ENCODE assay signal across 11 cellular contexts in the genomic region with DNA sequence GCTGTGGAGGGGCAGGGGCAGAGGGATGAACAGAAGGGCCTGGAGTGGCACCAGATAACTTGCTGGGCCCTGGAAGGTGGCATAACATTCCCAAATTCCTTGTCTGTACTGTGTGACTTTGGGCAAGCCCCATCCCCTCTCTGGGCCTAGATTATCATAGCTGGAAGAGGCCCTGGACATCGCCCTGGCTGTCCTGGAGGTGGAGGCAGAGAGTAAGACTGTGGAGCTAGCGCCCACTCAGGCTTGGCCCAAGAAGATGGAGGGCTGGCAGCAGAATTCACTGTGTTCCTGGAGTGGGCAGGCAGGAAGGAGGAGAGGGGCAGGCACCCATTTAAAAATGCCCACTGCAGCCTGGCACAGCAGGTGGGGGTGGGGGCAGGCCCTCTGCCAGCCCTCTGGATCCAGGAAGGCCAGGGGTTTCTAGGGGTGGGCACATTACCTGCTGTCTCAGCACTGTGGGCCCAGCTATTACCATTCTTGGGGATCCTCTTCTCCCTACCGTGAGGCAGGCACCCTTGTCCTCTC. TPM values are rescaled to one million over a fixed set of nuclear protein-coding genes. Genes with fewer than 3 reads are reported as not detected.
DNase-seq lines count a peak whose midpoint lies in the region; ATAC-seq and TF ChIP-seq lines count a peak whose summit lies in the region.
"Had no signal": no experiment of that assay in that cellular context is flagged by ENCODE, and none has a peak within 500 bp of the region (broad histone marks: within the 10 kb centered on the region; RNA-seq: fewer than 3 reads in every experiment).

No MANE protein-coding gene starts in this region.

- no peak overlapping the region for H3K4me3 ChIP-seq in heart right ventricle
- H3K4me3 ChIP-seq in brain microvascular endothelial cell (ENCODE audit: low read depth, low read length), result no peak overlapping the region
- H3K4me3 ChIP-seq in aorta (ENCODE audit: low read length in 2 of 2), result no peak overlapping the region

- H3K4me1 ChIP-seq in heart right ventricle, result peaks cover 48 to 98% (median 92%) of the 10 kb centered on the region in 9 donors
- H3K4me1 ChIP-seq in aorta (ENCODE audit: control insufficient read depth in 1 of 2, insufficient read depth in 2 of 2, low read length in 2 of 2), result peaks cover 0 to 20% of the 10 kb centered on the region in 2 donors

- H3K36me3 ChIP-seq in heart right ventricle, result peaks cover 0 to 9% (median 0%) of the 10 kb centered on the region in 9 donors
- H3K36me3 ChIP-seq in brain microvascular endothelial cell (replicated peaks), result no peaks in the 10 kb centered on the region
- no peaks in the 10 kb centered on the region for H3K36me3 ChIP-seq in aorta (ENCODE audit: control insufficient read depth in 1 of 2, insufficient read depth in 2 of 2, low read length in 1 of 2)

- peak in 1 of 8 donors; percentile 4 for ATAC-seq in heart right ventricle
- ATAC-seq in aorta (ENCODE audit: low FRiP score), result no peak
- ATAC-seq: natural killer cell treated with Interleukin-12 subunit alpha and Interleukin-12 subunit beta and Interleukin-15 and Interleukin-18, amount 100 ng/mL, for 72 hours had no signal

- TF ChIP-seq CTCF in heart right ventricle (IDR thresholded peaks at IDR 0.05) (peak in 6 of 9 donors; percentile 19 to 52 (median 34)), brain microvascular endothelial cell (IDR thresholded peaks at IDR 0.05; ENCODE audit: low read depth, low read length, missing control alignments) (peak; percentile 82)

- H3K27ac ChIP-seq in heart right ventricle (peak overlapping the region; percentile 28 to 79 (median 57)), brain microvascular endothelial cell (peak overlapping the region; percentile 17), aorta (ENCODE audit: low read depth in 1 of 2, low read length in 2 of 2) (peak overlapping the region; percentile 49 to 72)

- WGBS in heart right ventricle, 2 donors, result 54 to 64% methylated on average over 3 of the region's 3 CpGs
- 3 to 9% methylated on average over 3 of the region's 3 CpGs for WGBS in aorta, 2 donors

- in situ Hi-C loops in brain microvascular endothelial cell (cut with HindIII; ENCODE audit: low pct_ligation_motif_present, low sequenced_read_pairs), result no loop called here

- no peak for DNase-seq in heart right ventricle
- DNase-seq in cardiac septum (ENCODE audit: low spot score), result no peak
- DNase-seq in brain microvascular endothelial cell, result peak; percentile 33
- DNase-seq in left kidney (ENCODE audit: low read depth, low spot score), result peak; percentile 81
- no peak for DNase-seq in aorta
- DNase-seq in activated CD8-positive, alpha-beta memory T cell treated with anti-CD3 and anti-CD28 coated beads for 24 hours, result no peak
- no peak for DNase-seq in NCI-H526 treated with DMSO at 0.1 percent for 48 hours (lab: John Stamatoyannopoulos, UW)
- no peak for DNase-seq in Ammon's horn (ENCODE audit: low spot score)
- DNase-seq: activated naive CD4-positive, alpha-beta T cell treated with anti-CD3 and anti-CD28 coated beads for 36 hours; DMS153 had no signal

- no peaks in the 10 kb centered on the region for H3K27me3 ChIP-seq in heart right ventricle
- no peaks in the 10 kb centered on the region for H3K27me3 ChIP-seq in brain microvascular endothelial cell (replicated peaks)
- no peaks in the 10 kb centered on the region for H3K27me3 ChIP-seq in aorta (ENCODE audit: control insufficient read depth in 1 of 2, insufficient read depth in 2 of 2, low read length in 1 of 2)

- intact Hi-C loops in heart right ventricle (cut with DNase I) (no loop called here), cardiac septum (cut with DNase I) (no loop called here), aorta (cut with DNase I) (no loop called here)

- no peaks in the 10 kb centered on the region for H3K9me3 ChIP-seq in heart right ventricle
- no peaks in the 10 kb centered on the region for H3K9me3 ChIP-seq in aorta (ENCODE audit: control insufficient read depth, low read length)

RNA-seq across cellular contexts. Expression of a gene that starts 22.6 kb away (rescaled TPM):
- total RNA-seq in heart right ventricle (10 to 100 TPM; 39.2 to 67.4 (median 52.2) TPM), cardiac septum (82.6 TPM), aorta (100 to 1,000 TPM; 159 to 201 TPM)
- polyA plus RNA-seq in heart right ventricle (10 to 100 TPM; 38.6 to 44.3 TPM), aorta (100 to 1,000 TPM in 1 of 2 donors, 10 to 100 TPM in 1; 20.5 to 182 TPM)

RNA-seq across cellular contexts. Expression of a gene that starts 45.6 kb away (rescaled TPM):
- total RNA-seq in heart right ventricle (1 to 10 TPM; 1.0 to 9.2 (median 2.7) TPM), cardiac septum (3.8 TPM), aorta (10 to 100 TPM; 11.5 to 13.2 TPM)
- polyA plus RNA-seq in heart right ventricle (1 to 10 TPM; 2.0 to 5.6 TPM), aorta (1 to 10 TPM; 1.1 to 1.3 TPM)

RNA-seq across cellular contexts. Expression of a gene that starts 58.5 kb away (rescaled TPM):
- 10 to 100 TPM in 1 of 10 donors, 1 to 10 TPM in 7, under 1 TPM in 2; 0.83 to 13.0 (median 1.8) TPM for total RNA-seq in heart right ventricle
- 1 to 10 TPM; 1.2 to 2.4 TPM for polyA plus RNA-seq in heart right ventricle
- total RNA-seq in cardiac septum, result 6.9 TPM
- 10 to 100 TPM in 1 of 2 donors, 1 to 10 TPM in 1; 6.1 to 12.0 TPM for total RNA-seq in aorta
- 1 to 10 TPM; 2.5 to 4.4 TPM for polyA plus RNA-seq in aorta
- total RNA-seq: activated naive CD4-positive, alpha-beta T cell treated with anti-CD3 and anti-CD28 coated beads for 36 hours; natural killer cell treated with Interleukin-12 subunit alpha and Interleukin-12 subunit beta and Interleukin-15 and Interleukin-18, amount 100 ng/mL, for 72 hours had no signal

Comparison
In these comparisons a context has a peak if more than half of its experiments do, and no peak if none do; other contexts are left out.
1. DNase-seq: peak in brain microvascular endothelial cell (single experiment) and left kidney (single experiment); none in heart right ventricle (0 of 2), cardiac septum (single experiment), aorta (0 of 2), activated CD8-positive, alpha-beta memory T cell treated with anti-CD3 and anti-CD28 coated beads for 24 hours (single experiment), NCI-H526 treated with DMSO at 0.1 percent for 48 hours (single experiment) and Ammon's horn (single experiment).
2. Peak in every context shown above with its lines, with median percentiles within 50 percentile points of each other: H3K27ac ChIP-seq.